In the genomic region with DNA sequence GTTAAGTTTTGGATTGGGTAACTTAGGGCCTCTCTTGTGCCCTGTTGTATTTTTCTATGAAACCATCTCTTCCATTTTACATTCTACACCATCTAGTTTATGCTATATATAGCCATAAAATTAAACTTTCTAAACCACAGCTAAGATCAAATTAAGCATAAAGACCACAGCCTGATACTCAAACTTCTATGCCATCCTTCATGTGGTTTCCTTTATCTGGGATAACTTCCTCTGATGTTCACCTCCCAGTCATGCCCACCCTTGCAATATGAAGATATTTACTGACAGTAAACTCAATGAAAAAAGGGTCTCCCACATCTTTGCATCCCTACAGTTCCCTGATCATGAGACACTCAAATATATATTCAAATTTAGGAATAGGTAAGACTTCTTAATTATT, we compare ENCODE assay signal across 18 cellular contexts. TPM values are rescaled to one million over a fixed set of nuclear protein-coding genes. Genes with fewer than 3 reads are reported as not detected.
DNase-seq lines count a peak whose midpoint lies in the region; ATAC-seq and TF ChIP-seq lines count a peak whose summit lies in the region.
"Had no signal": no experiment of that assay in that cellular context is flagged by ENCODE, and none has a peak within 500 bp of the region (broad histone marks: within the 10 kb centered on the region; RNA-seq: fewer than 3 reads in every experiment).

No MANE protein-coding gene starts in this region.

- H3K36me3 ChIP-seq in DND-41 (ENCODE audit: insufficient read depth, low read length) = no peaks in the 10 kb centered on the region

- H2AFZ ChIP-seq in DND-41 (ENCODE audit: low read depth, low read length) = no peak overlapping the region

- peaks cover 25% of the 10 kb centered on the region for H3K27me3 ChIP-seq in DND-41 (ENCODE audit: insufficient read depth, low read length, poor library complexity)
- H3K27me3 ChIP-seq: SJSA1 had no signal

- H3K4me1 ChIP-seq in DND-41 (ENCODE audit: insufficient read depth, low read length) = peaks cover 5% of the 10 kb centered on the region; the same call in 1 of the 2 replicates

- no peak for DNase-seq in activated naive CD8-positive, alpha-beta T cell treated with anti-CD3 and anti-CD28 coated beads, Interleukin-2, amount 50 U/mL, for 24 hours
- DNase-seq in DND-41 = no peak
- DNase-seq in activated CD8-positive, alpha-beta T cell treated with anti-CD3 and anti-CD28 coated beads, Interleukin-2, amount 10 ng/mL, durations not matched to agents 7 days and 5 days = no peak
- DNase-seq in neural crest cell (ENCODE audit: low read depth, low spot score) = no peak
- DNase-seq in putamen (ENCODE audit: low spot score) = no peak
- DNase-seq: ACHN, EL, NCI-H1436, NCI-H2081 treated with DMSO at 0.1 percent for 48 hours, NCI-H2227 treated with DMSO at 0.1 percent for 48 hours, NCI-H524 treated with DMSO at 0.1 percent for 48 hours had no signal

- no peak for TF ChIP-seq CTCF in DND-41 (IDR thresholded peaks at IDR 0.05; ENCODE audit: borderline replicate concordance, extremely low read depth, low read length, poor library complexity, severe bottlenecking)
- TF ChIP-seq CTCF in neural crest cell (conservative IDR thresholded peaks at IDR 0.05) = no peak

- H4K20me1 ChIP-seq in DND-41 (ENCODE audit: insufficient read depth, low read length) = no peaks in the 10 kb centered on the region

- H3K27ac ChIP-seq in DND-41 (ENCODE audit: low read length) = no peak overlapping the region
- H3K27ac ChIP-seq: SJSA1 had no signal

- H3K4me3 Mint-ChIP-seq in activated naive CD8-positive, alpha-beta T cell = peak overlapping the region; percentile 56
- no peak overlapping the region for H3K4me3 Mint-ChIP-seq in activated naive CD8-positive, alpha-beta T cell treated with anti-CD3 and anti-CD28 coated beads, Interleukin-2, amount 50 U/mL, for 24 hours
- H3K4me3 Mint-ChIP-seq in activated CD8-positive, alpha-beta T cell treated with anti-CD3 and anti-CD28 coated beads, Interleukin-2, amount 10 ng/mL, durations not matched to agents 7 days and 5 days = peak overlapping the region; percentile 23
- H3K4me3 Mint-ChIP-seq in neural crest cell = peak overlapping the region; percentile 16
- H3K4me3 Mint-ChIP-seq: B cell had no signal

- H3K4me3 ChIP-seq in DND-41 (ENCODE audit: low read depth in 1 of 2, low read length in 2 of 2) = no peak overlapping the region
- H3K4me3 ChIP-seq: HAP-1, SJSA1 had no signal

- POLR2A ChIA-PET in activated CD8-positive, alpha-beta T cell treated with anti-CD3 and anti-CD28 coated beads, Interleukin-2, amount 10 ng/mL, durations not matched to agents 7 days and 5 days (lab: Charles Lee) = no interaction called here

- no peak overlapping the region for H3K9ac ChIP-seq in DND-41 (ENCODE audit: low read depth, low read length)

- no peak for ATAC-seq in activated naive CD8-positive, alpha-beta T cell treated with anti-CD3 and anti-CD28 coated beads, Interleukin-2, amount 50 U/mL, for 24 hours
- peak; percentile 77 for ATAC-seq in DND-41 (ENCODE audit: insufficient read depth, low read depth)
- no peak for ATAC-seq in activated CD8-positive, alpha-beta T cell treated with anti-CD3 and anti-CD28 coated beads, Interleukin-2, amount 10 ng/mL, durations not matched to agents 7 days and 5 days
- ATAC-seq in HG03039 (IDR thresholded peaks at IDR 0.05; ENCODE audit: unreplicated experiment) = no peak
- ATAC-seq in HG02642 (IDR thresholded peaks at IDR 0.05; ENCODE audit: poor library complexity, unreplicated experiment) = no peak

- H3K27ac Mint-ChIP-seq in activated naive CD8-positive, alpha-beta T cell = peak overlapping the region; percentile 72
- H3K27ac Mint-ChIP-seq in activated naive CD8-positive, alpha-beta T cell treated with anti-CD3 and anti-CD28 coated beads, Interleukin-2, amount 50 U/mL, for 24 hours = no peak overlapping the region
- peak overlapping the region; percentile 5 for H3K27ac Mint-ChIP-seq in activated CD8-positive, alpha-beta T cell treated with anti-CD3 and anti-CD28 coated beads, Interleukin-2, amount 10 ng/mL, durations not matched to agents 7 days and 5 days
- no peak overlapping the region for H3K27ac Mint-ChIP-seq in neural crest cell (ENCODE audit: unreplicated experiment)
- H3K27ac Mint-ChIP-seq: B cell had no signal

- no peaks in the 10 kb centered on the region for H3K27me3 Mint-ChIP-seq in activated naive CD8-positive, alpha-beta T cell
- no peaks in the 10 kb centered on the region for H3K27me3 Mint-ChIP-seq in activated naive CD8-positive, alpha-beta T cell treated with anti-CD3 and anti-CD28 coated beads, Interleukin-2, amount 50 U/mL, for 24 hours
- H3K27me3 Mint-ChIP-seq in activated CD8-positive, alpha-beta T cell treated with anti-CD3 and anti-CD28 coated beads, Interleukin-2, amount 10 ng/mL, durations not matched to agents 7 days and 5 days (ENCODE audit: low read depth) = no peaks in the 10 kb centered on the region
- peaks cover 6% of the 10 kb centered on the region for H3K27me3 Mint-ChIP-seq in neural crest cell (ENCODE audit: low read depth)
- H3K27me3 Mint-ChIP-seq: B cell had no signal

- H3K4me2 ChIP-seq in DND-41 (ENCODE audit: insufficient read depth, low read length) = no peak overlapping the region

- peaks cover 3% of the 10 kb centered on the region for H3K9me3 Mint-ChIP-seq in activated naive CD8-positive, alpha-beta T cell (ENCODE audit: low read depth)
- peaks cover under 1% of the 10 kb centered on the region for H3K9me3 Mint-ChIP-seq in activated naive CD8-positive, alpha-beta T cell treated with anti-CD3 and anti-CD28 coated beads, Interleukin-2, amount 50 U/mL, for 24 hours
- H3K9me3 Mint-ChIP-seq in activated CD8-positive, alpha-beta T cell treated with anti-CD3 and anti-CD28 coated beads, Interleukin-2, amount 10 ng/mL, durations not matched to agents 7 days and 5 days (ENCODE audit: insufficient read depth) = no peaks in the 10 kb centered on the region
- no peaks in the 10 kb centered on the region for H3K9me3 Mint-ChIP-seq in neural crest cell

- no peaks in the 10 kb centered on the region for H3K79me2 ChIP-seq in DND-41 (ENCODE audit: insufficient read depth, low read length)

- H3K4me1 Mint-ChIP-seq in activated naive CD8-positive, alpha-beta T cell (ENCODE audit: low read depth) = peaks cover 61% of the 10 kb centered on the region
- peaks cover 50% of the 10 kb centered on the region for H3K4me1 Mint-ChIP-seq in activated naive CD8-positive, alpha-beta T cell treated with anti-CD3 and anti-CD28 coated beads, Interleukin-2, amount 50 U/mL, for 24 hours
- H3K4me1 Mint-ChIP-seq in activated CD8-positive, alpha-beta T cell treated with anti-CD3 and anti-CD28 coated beads, Interleukin-2, amount 10 ng/mL, durations not matched to agents 7 days and 5 days (ENCODE audit: low read depth) = peaks cover 47% of the 10 kb centered on the region
- H3K4me1 Mint-ChIP-seq in neural crest cell = peaks cover 36% of the 10 kb centered on the region

- CTCF ChIA-PET in activated CD8-positive, alpha-beta T cell treated with anti-CD3 and anti-CD28 coated beads, Interleukin-2, amount 10 ng/mL, durations not matched to agents 7 days and 5 days (lab: Charles Lee) = no interaction called here

- no peaks in the 10 kb centered on the region for H3K9me3 ChIP-seq in DND-41 (ENCODE audit: insufficient read depth, low read length, severe bottlenecking)
- H3K9me3 ChIP-seq: HAP-1, SJSA1 had no signal

- peaks cover 16% of the 10 kb centered on the region for H3K36me3 Mint-ChIP-seq in activated naive CD8-positive, alpha-beta T cell
- peaks cover 36% of the 10 kb centered on the region for H3K36me3 Mint-ChIP-seq in activated naive CD8-positive, alpha-beta T cell treated with anti-CD3 and anti-CD28 coated beads, Interleukin-2, amount 50 U/mL, for 24 hours (ENCODE audit: low read depth)
- peaks cover 35% of the 10 kb centered on the region for H3K36me3 Mint-ChIP-seq in activated CD8-positive, alpha-beta T cell treated with anti-CD3 and anti-CD28 coated beads, Interleukin-2, amount 10 ng/mL, durations not matched to agents 7 days and 5 days (ENCODE audit: low read depth)
- peaks cover 5% of the 10 kb centered on the region for H3K36me3 Mint-ChIP-seq in neural crest cell (ENCODE audit: low read depth)

RNA-seq across cellular contexts. Expression of a gene that starts 4.2 kb away (rescaled TPM):
- total RNA-seq in activated CD8-positive, alpha-beta T cell treated with anti-CD3 and anti-CD28 coated beads, Interleukin-2, amount 10 ng/mL, durations not matched to agents 7 days and 5 days = 10 to 100 TPM; 46.3 to 48.5 TPM
- total RNA-seq in neural crest cell = 39.2 and 42.5 TPM in 2 replicates

RNA-seq across cellular contexts. Expression of a gene that starts 5.5 kb away (rescaled TPM):
- 10 to 100 TPM; 29.2 to 37.1 TPM for total RNA-seq in activated CD8-positive, alpha-beta T cell treated with anti-CD3 and anti-CD28 coated beads, Interleukin-2, amount 10 ng/mL, durations not matched to agents 7 days and 5 days
- 49.9 and 52.6 TPM in 2 replicates for total RNA-seq in neural crest cell

RNA-seq across cellular contexts. Expression of a gene that starts 41.1 kb away (rescaled TPM):
- total RNA-seq in activated CD8-positive, alpha-beta T cell treated with anti-CD3 and anti-CD28 coated beads, Interleukin-2, amount 10 ng/mL, durations not matched to agents 7 days and 5 days = under 1 TPM; 0.31 to 0.32 TPM
- total RNA-seq in neural crest cell = 2.4 and 3.1 TPM in 2 replicates
- total RNA-seq: LHCN-M2, SJSA1 had no signal

RNA-seq across cellular contexts. Expression of a gene that starts 41.2 kb away (rescaled TPM):
- under 1 TPM; 0.05 to 0.21 TPM for total RNA-seq in activated CD8-positive, alpha-beta T cell treated with anti-CD3 and anti-CD28 coated beads, Interleukin-2, amount 10 ng/mL, durations not matched to agents 7 days and 5 days
- 3.0 and 4.3 TPM in 2 replicates for total RNA-seq in neural crest cell
- total RNA-seq: SJSA1 had no signal

Comparison
In these comparisons a context has a peak if more than half of its experiments do, and no peak if none do; other contexts are left out.
1. H3K27ac Mint-ChIP-seq: peak in activated naive CD8-positive, alpha-beta T cell (single experiment) and activated CD8-positive, alpha-beta T cell treated with anti-CD3 and anti-CD28 coated beads, Interleukin-2, amount 10 ng/mL, durations not matched to agents 7 days and 5 days (single experiment); none in activated naive CD8-positive, alpha-beta T cell treated with anti-CD3 and anti-CD28 coated beads, Interleukin-2, amount 50 U/mL, for 24 hours (single experiment) and neural crest cell (single experiment).